Comparison of ENCODE assay signal across 1 cellular context in genomic region chr5:181243521-181244307, GRCh38.
TF ChIP-seq lines count a peak whose summit lies in the region.

RACK1 (minus strand) TSS chr5:181243906; CDS start chr5:181243800, 106 bp downstream.

TF ChIP-seq in SK-N-SH, 30 proteins besides CTCF, POLR2A, EP300 and RAD21 (continued from another document):
- TF ChIP-seq TAF1 (IDR thresholded peaks at IDR 0.05; ENCODE audit: borderline replicate concordance, low read depth, low read length) (peak; percentile 100), USF2 (IDR thresholded peaks at IDR 0.05; ENCODE audit: borderline replicate concordance, low read depth, low read length) (no peak), FOXJ3 (CRISPR knock-in tag; IDR thresholded peaks at IDR 0.05) (no peak), GATA2 (CRISPR knock-in tag; IDR thresholded peaks at IDR 0.05) (no peak), RXRA (IDR thresholded peaks at IDR 0.05; ENCODE audit: borderline replicate concordance, low read depth) (no peak), EZH2phosphoT487 (IDR thresholded peaks at IDR 0.05; ENCODE audit: borderline replicate concordance, low read depth) (no peak), NRF1 (IDR thresholded peaks at IDR 0.05; ENCODE audit: low read depth, low read length) (no peak), USF1 (IDR thresholded peaks at IDR 0.05; ENCODE audit: borderline replicate concordance, low read depth) (no peak), PBX3 (IDR thresholded peaks at IDR 0.05) (peak; percentile 11; the same call in 1 of the 2 replicates), TEAD4 (IDR thresholded peaks at IDR 0.05; ENCODE audit: borderline replicate concordance, insufficient read depth) (peak; percentile 51; the same call in 1 of the 2 replicates), MAX (IDR thresholded peaks at IDR 0.05; ENCODE audit: low read depth) (peak; percentile 86)
